10 cellular contexts compared by ENCODE assay signal in the genomic region with DNA sequence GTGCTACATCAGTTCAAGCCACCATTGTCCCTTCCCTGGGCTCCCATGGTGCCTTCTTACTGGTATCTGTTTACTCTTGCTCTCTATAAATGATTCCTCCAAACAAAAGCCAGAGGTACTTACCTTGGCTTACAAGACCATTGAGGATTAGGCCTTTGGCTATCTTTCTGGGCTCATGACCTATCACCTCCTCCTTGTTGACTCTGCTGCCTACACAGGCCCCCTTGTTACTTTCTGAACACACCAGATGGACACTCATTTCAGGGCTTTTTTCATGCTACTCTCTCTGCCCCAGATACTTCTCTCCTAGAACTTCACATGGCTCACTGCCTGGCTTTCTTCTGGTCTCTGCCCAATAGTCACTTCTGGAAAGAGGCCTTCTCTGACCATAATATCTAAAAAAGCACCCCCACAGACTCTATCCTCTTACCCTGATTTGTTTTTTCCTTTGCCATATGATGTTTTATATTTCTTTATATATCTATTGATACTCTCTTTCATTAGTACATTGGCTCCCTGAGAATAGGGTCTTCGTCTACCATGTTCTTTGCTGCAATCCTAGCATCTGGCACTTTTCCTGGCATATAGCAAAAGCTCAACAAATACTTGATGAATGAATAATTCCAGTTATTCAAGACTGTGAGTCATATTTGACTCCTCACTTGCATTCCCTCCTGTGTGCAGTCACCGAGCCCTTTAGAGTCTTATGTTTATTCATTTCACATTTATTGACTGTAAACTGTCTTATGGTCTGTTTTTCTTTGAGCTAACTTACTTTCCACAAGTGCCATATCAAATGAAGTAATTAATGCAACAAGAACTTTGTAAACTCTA. TPM values are rescaled to one million over a fixed set of nuclear protein-coding genes. Genes with fewer than 3 reads are reported as not detected.
A peak's percentile ranks its signal among the peaks of the same experiment; 100 is the strongest.
DNase-seq lines count a peak whose midpoint lies in the region; ATAC-seq and TF ChIP-seq lines count a peak whose summit lies in the region.
"Had no signal": no experiment of that assay in that cellular context is flagged by ENCODE, and none has a peak within 500 bp of the region (broad histone marks: within the 10 kb centered on the region; RNA-seq: fewer than 3 reads in every experiment).

No MANE protein-coding gene starts in this region.

- intact Hi-C loops in uterus (cut with DNase I; ENCODE audit: low total_unique reads) = no loop called here

- no peak for TF ChIP-seq POLR2A in uterus (IDR thresholded peaks at IDR 0.05)

- H3K27me3 ChIP-seq in smooth muscle cell (ENCODE audit: low read depth) (no peaks in the 10 kb centered on the region), uterus (no peaks in the 10 kb centered on the region)

- H2AFZ ChIP-seq in smooth muscle cell (ENCODE audit: low read depth) = no peak overlapping the region

- TF ChIP-seq CTCF in RWPE1 (conservative IDR thresholded peaks at IDR 0.05; ENCODE audit: low read depth) (no peak), smooth muscle cell (IDR thresholded peaks at IDR 0.05; ENCODE audit: borderline replicate concordance, insufficient read depth, poor library complexity, severe bottlenecking) (no peak), uterus (IDR thresholded peaks at IDR 0.05) (no peak)

- no peaks in the 10 kb centered on the region for H3K79me2 ChIP-seq in smooth muscle cell (ENCODE audit: low read depth)

- POLR2A ChIA-PET in RWPE1 (lab: Yijun Ruan, JAX; ENCODE audit: low non-redundant PET) = no interaction called here

- CTCF ChIA-PET in RWPE1 (lab: Yijun Ruan, JAX) = no interaction called here

- H3K4me1 ChIP-seq in smooth muscle cell (ENCODE audit: low read depth) (no peaks in the 10 kb centered on the region), uterus (no peaks in the 10 kb centered on the region)

- H3F3A ChIP-seq in smooth muscle cell (ENCODE audit: low read depth) = no peaks in the 10 kb centered on the region

- ATAC-seq in HG03159 (IDR thresholded peaks at IDR 0.05; ENCODE audit: unreplicated experiment) = no peak

- H3K27ac ChIP-seq in RWPE1 (no peak overlapping the region), smooth muscle cell (ENCODE audit: low read depth) (peak overlapping the region; percentile 26), uterus (no peak overlapping the region)

- H3K9ac ChIP-seq in smooth muscle cell (ENCODE audit: low read depth) = no peak overlapping the region

- H3K36me3 ChIP-seq in smooth muscle cell (ENCODE audit: low read depth) (no peaks in the 10 kb centered on the region), uterus (no peaks in the 10 kb centered on the region)

- H3K9me3 ChIP-seq in smooth muscle cell (replicated peaks; ENCODE audit: low read depth) (no peaks in the 10 kb centered on the region), uterus (no peaks in the 10 kb centered on the region)

- 30% methylated on average over 2 of the region's 2 CpGs for WGBS in smooth muscle cell (ENCODE audit: low lambda C conversion rate)

- peak overlapping the region; percentile 67 for H3K4me2 ChIP-seq in smooth muscle cell

- H4K20me1 ChIP-seq in smooth muscle cell (ENCODE audit: low read depth) = no peaks in the 10 kb centered on the region

- H3K4me3 ChIP-seq in smooth muscle cell (no peak overlapping the region), uterus (no peak overlapping the region)

- peak; percentile 80 for DNase-seq in GM03348 (ENCODE audit: low spot score)
- DNase-seq in RWPE1 (ENCODE audit: low spot score) = peak; percentile 59
- DNase-seq in fibroblast of gingiva (ENCODE audit: low read depth) = peak; percentile 72
- no peak for DNase-seq in smooth muscle cell (lab: John Stamatoyannopoulos, UW; ENCODE audit: unreplicated experiment)
- no peak for DNase-seq in retina
- DNase-seq in uterus = no peak
- DNase-seq: effector CD4-positive, alpha-beta T cell; NCI-H1694; stimulated activated CD4-positive, alpha-beta T cell treated with anti-CD3 and anti-CD28 coated beads, Interleukin-15, amount 100 ng/mL, for 24 hours had no signal

RNA-seq across cellular contexts. Expression of a gene that starts 27.1 kb away (rescaled TPM):
- total RNA-seq in smooth muscle cell = 12.9 and 15.6 TPM in 2 replicates
- polyA plus RNA-seq in smooth muscle cell = 6.1 and 7.9 TPM in 2 replicates
- total RNA-seq in uterus = 10 to 100 TPM; 28.2 to 68.5 (median 63.5) TPM

Comparison
In these comparisons a context has a peak if more than half of its experiments do, and no peak if none do; other contexts are left out.
1. DNase-seq: peak in GM03348 (single experiment), RWPE1 (single experiment) and fibroblast of gingiva (single experiment); none in smooth muscle cell (single experiment), retina (single experiment) and uterus (0 of 2).